In genomic region chr6:52014391-52014790, GRCh38 we compare ENCODE assay signal across 22 cellular contexts.
DNase-seq lines count a peak whose midpoint lies in the region; ATAC-seq, FAIRE-seq and TF ChIP-seq lines count a peak whose summit lies in the region.
"Had no signal": no experiment of that assay in that cellular context is flagged by ENCODE, and none has a peak within 500 bp of the region (broad histone marks: within the 10 kb centered on the region; RNA-seq: fewer than 3 reads in every experiment).

No MANE protein-coding gene starts in this region.

- intact Hi-C loops in HepG2 (cut with micrococcal nuclease; ENCODE audit: unreplicated experiment) (no loop called here), right lobe of liver (cut with DNase I) (no loop called here), prostate gland (cut with DNase I) (loop anchor here (10.0 kb wide), 1 partner anchor 60 kb away; no protein-coding TSS in a partner anchor)

- no peak overlapping the region for H3K4me2 ChIP-seq in HepG2 (ENCODE audit: low read depth, low read length)
- no peak overlapping the region for H3K4me2 ChIP-seq in astrocyte (ENCODE audit: low read length)
- H3K4me2 ChIP-seq: BLaER1 had no signal

- TF ChIP-seq CTCF in HepG2 (CRISPR knock-in tag; IDR thresholded peaks at IDR 0.05) (no peak), right lobe of liver (IDR thresholded peaks at IDR 0.05) (no peak), astrocyte (IDR thresholded peaks at IDR 0.05; ENCODE audit: insufficient read depth, low read depth, low read length) (no peak), prostate gland (IDR thresholded peaks at IDR 0.05) (no peak)

- no TSS peak for BruUV-seq in HepG2 (replicated peaks; lab: Mats Ljungman, UMichigan)

- no peaks in the 10 kb centered on the region for H3K4me1 Mint-ChIP-seq in astrocyte (ENCODE audit: low read depth, unreplicated experiment)
- H3K4me1 Mint-ChIP-seq: CD14-positive monocyte; CD8-positive, alpha-beta memory T cell had no signal

- H3K9ac ChIP-seq in HepG2 (ENCODE audit: insufficient read depth, low read depth, low read length) (no peak overlapping the region), astrocyte (ENCODE audit: low read length) (no peak overlapping the region)
- H3K9ac ChIP-seq: BLaER1 had no signal

- CTCF ChIA-PET in HepG2 (lab: Yijun Ruan, JAX; ENCODE audit: low intra/inter-chr PET ratio, low total read pairs), result no interaction called here

- H3K27ac Mint-ChIP-seq in astrocyte (ENCODE audit: unreplicated experiment), result no peak overlapping the region
- H3K27ac Mint-ChIP-seq: B cell; CD14-positive monocyte; CD4-positive, alpha-beta T cell; CD8-positive, alpha-beta memory T cell had no signal

- no peak overlapping the region for H3K4me3 Mint-ChIP-seq in astrocyte (ENCODE audit: unreplicated experiment)
- H3K4me3 Mint-ChIP-seq: B cell; CD14-positive monocyte; CD4-positive, alpha-beta T cell; CD8-positive, alpha-beta memory T cell had no signal

- H2AFZ ChIP-seq in HepG2 (ENCODE audit: low read length), result no peak overlapping the region
- H2AFZ ChIP-seq in astrocyte (ENCODE audit: low read depth, low read length), result no peak overlapping the region

- no peaks in the 10 kb centered on the region for H3K36me3 ChIP-seq in HepG2 (replicated peaks in 1 of 2; ENCODE audit: control insufficient read depth in 1 of 2, insufficient read depth in 2 of 2, low read length in 2 of 2)
- no peaks in the 10 kb centered on the region for H3K36me3 ChIP-seq in right lobe of liver
- H3K36me3 ChIP-seq in astrocyte (ENCODE audit: insufficient read depth, low read length), result no peaks in the 10 kb centered on the region
- H3K36me3 ChIP-seq in prostate gland, result no peaks in the 10 kb centered on the region
- H3K36me3 ChIP-seq: BLaER1 had no signal

- FAIRE-seq in HepG2 (lab: Jason Lieb, UNC) (no peak), astrocyte (lab: Jason Lieb, UNC) (peak; percentile 52)
- FAIRE-seq: D721Med, GM12878, GM18507 had no signal

- no peak for TF ChIP-seq RAD21 in HepG2 (CRISPR knock-in tag; IDR thresholded peaks at IDR 0.05)

- no peaks in the 10 kb centered on the region for H3K27me3 ChIP-seq in HepG2 (ENCODE audit: control insufficient read depth in 1 of 2, insufficient read depth in 2 of 2, low read length in 2 of 2)
- no peaks in the 10 kb centered on the region for H3K27me3 ChIP-seq in right lobe of liver
- no peaks in the 10 kb centered on the region for H3K27me3 ChIP-seq in astrocyte (ENCODE audit: insufficient read depth, low read length)
- no peaks in the 10 kb centered on the region for H3K27me3 ChIP-seq in prostate gland (replicated peaks; ENCODE audit: insufficient read depth)
- H3K27me3 ChIP-seq: BLaER1 had no signal

- DNase-seq in HepG2 (ENCODE audit: low spot score) (no peak), right lobe of liver (no peak), astrocyte (ENCODE audit: low read depth) (no peak), prostate gland (ENCODE audit: low spot score) (no peak), anterior cingulate cortex (lab: John Stamatoyannopoulos, UW) (no peak), activated T-cell treated with anti-CD3 and anti-CD28 coated beads for 4 hours (no peak)
- DNase-seq: CD4-positive, alpha-beta T cell; CD8-positive, alpha-beta memory T cell; DMS 273 treated with DMSO at 0.1 percent for 48 hours; DMS79; EL; GDM1; GOT3; H7; HCEC 1CT had no signal

- H3K9me3 ChIP-seq in HepG2 (ENCODE audit: low read length), result no peaks in the 10 kb centered on the region
- no peaks in the 10 kb centered on the region for H3K9me3 ChIP-seq in right lobe of liver
- H3K9me3 ChIP-seq in astrocyte (ENCODE audit: insufficient read depth, low read depth, low read length), result no peaks in the 10 kb centered on the region
- no peaks in the 10 kb centered on the region for H3K9me3 ChIP-seq in prostate gland
- H3K9me3 ChIP-seq: BLaER1 had no signal

- POLR2A ChIA-PET in HepG2 (lab: Yijun Ruan, JAX), result no interaction called here

- TF ChIP-seq EP300 in HepG2 (IDR thresholded peaks at IDR 0.05; ENCODE audit: low read depth in 2 of 2, low read length in 2 of 2), result no peak
- no peak for TF ChIP-seq EP300 in HepG2 (CRISPR knock-in tag; IDR thresholded peaks at IDR 0.05; ENCODE audit: borderline replicate concordance)

- H3K4me3 ChIP-seq in HepG2 (replicated peaks in 1 of 3; ENCODE audit: insufficient read depth in 1 of 3, low read depth in 2 of 3, low read length in 3 of 3) (no peak overlapping the region), right lobe of liver (no peak overlapping the region), astrocyte (ENCODE audit: insufficient read depth, low read depth, low read length) (no peak overlapping the region), prostate gland (no peak overlapping the region)
- H3K4me3 ChIP-seq: BLaER1, GM12878 had no signal

- no peaks in the 10 kb centered on the region for H3K36me3 Mint-ChIP-seq in astrocyte (ENCODE audit: low read depth, unreplicated experiment)
- H3K36me3 Mint-ChIP-seq: CD14-positive monocyte; CD8-positive, alpha-beta memory T cell had no signal

- no peaks in the 10 kb centered on the region for H4K20me1 ChIP-seq in HepG2 (ENCODE audit: insufficient read depth, low read length)
- H4K20me1 ChIP-seq in astrocyte (ENCODE audit: insufficient read depth, low read length), result no peaks in the 10 kb centered on the region
- H4K20me1 ChIP-seq: BLaER1 had no signal

- no peaks in the 10 kb centered on the region for H3K9me3 Mint-ChIP-seq in astrocyte (ENCODE audit: unreplicated experiment)
- H3K9me3 Mint-ChIP-seq: CD14-positive monocyte; CD4-positive, alpha-beta T cell; CD8-positive, alpha-beta memory T cell had no signal

- ATAC-seq in HepG2 (no peak), right lobe of liver (no peak), HG03045 (IDR thresholded peaks at IDR 0.05; ENCODE audit: unreplicated experiment) (no peak)

- H3K27ac ChIP-seq in HepG2 (ENCODE audit: extremely low read length, insufficient read depth, low read length) (no peak overlapping the region), right lobe of liver (no peak overlapping the region), astrocyte (ENCODE audit: low read depth, low read length) (no peak overlapping the region), prostate gland (peak overlapping the region; percentile 61 to 69)
- H3K27ac ChIP-seq: BLaER1 had no signal

- 2% methylated on average over 1 of the region's 1 CpG for WGBS in HepG2 (ENCODE audit: low lambda C conversion rate)
- 50% methylated on average over 1 of the region's 1 CpG for WGBS in right lobe of liver (ENCODE audit: insufficient coverage, low coverage, low lambda C conversion rate, missing lambda C conversion rate)
- WGBS in prostate gland, result 69% methylated on average over 1 of the region's 1 CpG

- H3K79me2 ChIP-seq in HepG2 (ENCODE audit: insufficient read depth, low read length) (no peaks in the 10 kb centered on the region), astrocyte (ENCODE audit: insufficient read depth, low read length) (no peaks in the 10 kb centered on the region)

- in situ Hi-C loops in HepG2 (cut with HindIII; ENCODE audit: extremely low pct_ligation_motif_present, low pct_unique_long_range_greater_than_20kb), result no loop called here

- H3K4me1 ChIP-seq in HepG2 (ENCODE audit: insufficient read depth, low read length) (peaks cover 6% of the 10 kb centered on the region), right lobe of liver (peaks cover 0 to 24% (median 4%) of the 10 kb centered on the region in 4 donors), astrocyte (ENCODE audit: insufficient read depth, low read length) (no peaks in the 10 kb centered on the region), prostate gland (replicated peaks) (peaks cover 4% of the 10 kb centered on the region)
- H3K4me1 ChIP-seq: BLaER1 had no signal

- no peaks in the 10 kb centered on the region for H3K27me3 Mint-ChIP-seq in astrocyte (ENCODE audit: low read depth, unreplicated experiment)

- TF ChIP-seq POLR2A in HepG2 (IDR thresholded peaks at IDR 0.05; ENCODE audit: insufficient read depth in 1 of 2, low read depth in 2 of 2, low read length in 2 of 2) (no peak), right lobe of liver (IDR thresholded peaks at IDR 0.05) (no peak), prostate gland (IDR thresholded peaks at IDR 0.05) (no peak)

TF ChIP-seq in HepG2, 621 proteins besides CTCF, POLR2A, EP300 and RAD21:
- TF ChIP-seq ZNF329 (CRISPR knock-in tag; IDR thresholded peaks at IDR 0.05; ENCODE audit: low read depth) (no peak), FLYWCH1 (CRISPR knock-in tag; IDR thresholded peaks at IDR 0.05) (no peak), FOXP1 (IDR thresholded peaks at IDR 0.05) (0 out of 2 replicates have a peak, but pooled peaks have one; percentile 19), FOXP1 (CRISPR knock-in tag; IDR thresholded peaks at IDR 0.05) (no peak), U2AF1 (optimal IDR thresholded peaks at IDR 0.05; ENCODE audit: low read depth, low read length) (no peak), ZBTB37 (CRISPR knock-in tag; IDR thresholded peaks at IDR 0.05) (no peak)

Comparison
In these comparisons a context has a peak if more than half of its experiments do, and no peak if none do; other contexts are left out.
1. H3K27ac ChIP-seq: peak in prostate gland (2 of 2); none in HepG2 (single experiment), right lobe of liver (0 of 3) and astrocyte (single experiment).